Comparison of ENCODE assay signal across 8 cellular contexts in genomic region chr13:109569938-109570711, GRCh38.
DNase-seq lines count a peak whose midpoint lies in the region; ATAC-seq and TF ChIP-seq lines count a peak whose summit lies in the region.

No MANE protein-coding gene starts in this region.

- no peaks in the 10 kb centered on the region for H3K27me3 ChIP-seq in Karpas-422 (ENCODE audit: low read length)
- H3K27me3 ChIP-seq in hepatocyte: no peaks in the 10 kb centered on the region

- H4K20me1 ChIP-seq in Karpas-422 (ENCODE audit: insufficient read depth, low read depth, low read length) (no peaks in the 10 kb centered on the region), hepatocyte (ENCODE audit: insufficient read depth, poor library complexity, severe bottlenecking) (no peaks in the 10 kb centered on the region)

- H3K27me3 Mint-ChIP-seq in activated T-cell treated with anti-CD3 and anti-CD28 coated beads, Interleukin-2, amount 50 U/mL, for 72 hours (ENCODE audit: low read depth): no peaks in the 10 kb centered on the region
- H3K27me3 Mint-ChIP-seq in stimulated activated naive B cell treated with anti-CD40 and anti-IgM and Interleukin-4, amounts not matched to agents 10 μg/mL and 1 μg/mL and 100 μg/mL, for 72 hours: no peaks in the 10 kb centered on the region
- H3K27me3 Mint-ChIP-seq in chondrocyte (ENCODE audit: low read depth): no peaks in the 10 kb centered on the region

- H3K9me2 ChIP-seq in Karpas-422 (replicated peaks; ENCODE audit: insufficient read depth, low read length) (no peaks in the 10 kb centered on the region), hepatocyte (replicated peaks; ENCODE audit: insufficient read depth) (no peaks in the 10 kb centered on the region)

- H3K4me2 ChIP-seq in Karpas-422 (ENCODE audit: low read depth, low read length, poor library complexity, severe bottlenecking): no peak overlapping the region
- H3K4me2 ChIP-seq in hepatocyte: no peak overlapping the region

- no peaks in the 10 kb centered on the region for H3K79me2 ChIP-seq in Karpas-422 (ENCODE audit: low read length)
- H3K79me2 ChIP-seq in hepatocyte: no peaks in the 10 kb centered on the region

- H3K36me3 Mint-ChIP-seq in activated T-cell treated with anti-CD3 and anti-CD28 coated beads, Interleukin-2, amount 50 U/mL, for 72 hours (ENCODE audit: insufficient read depth in 2 of 2): no peaks in the 10 kb centered on the region
- no peaks in the 10 kb centered on the region for H3K36me3 Mint-ChIP-seq in stimulated activated naive B cell treated with anti-CD40 and anti-IgM and Interleukin-4, amounts not matched to agents 10 μg/mL and 1 μg/mL and 100 μg/mL, for 72 hours
- H3K36me3 Mint-ChIP-seq in chondrocyte (ENCODE audit: low read depth): no peaks in the 10 kb centered on the region

- no peaks in the 10 kb centered on the region for H3K4me1 ChIP-seq in Karpas-422 (ENCODE audit: low read length)
- H3K4me1 ChIP-seq in hepatocyte (ENCODE audit: insufficient read depth): peaks cover 7% of the 10 kb centered on the region

- H3K4me1 Mint-ChIP-seq in activated T-cell treated with anti-CD3 and anti-CD28 coated beads, Interleukin-2, amount 50 U/mL, for 72 hours (ENCODE audit: low read depth): peaks cover 15% of the 10 kb centered on the region
- peaks cover 3 to 13% of the 10 kb centered on the region in 2 donors for H3K4me1 Mint-ChIP-seq in stimulated activated naive B cell treated with anti-CD40 and anti-IgM and Interleukin-4, amounts not matched to agents 10 μg/mL and 1 μg/mL and 100 μg/mL, for 72 hours
- peaks cover 8% of the 10 kb centered on the region for H3K4me1 Mint-ChIP-seq in chondrocyte (ENCODE audit: low read depth)

- H3K4me3 Mint-ChIP-seq in activated T-cell treated with anti-CD3 and anti-CD28 coated beads, Interleukin-2, amount 50 U/mL, for 72 hours: peak overlapping the region; percentile 40 to 47
- H3K4me3 Mint-ChIP-seq in stimulated activated naive B cell treated with anti-CD40 and anti-IgM and Interleukin-4, amounts not matched to agents 10 μg/mL and 1 μg/mL and 100 μg/mL, for 72 hours: peak overlapping the region in 1 of 2 donors; percentile 10
- no peak overlapping the region for H3K4me3 Mint-ChIP-seq in chondrocyte (ENCODE audit: unreplicated experiment)

- 89% methylated on average over 11 of the region's 11 CpGs for WGBS in hepatocyte (ENCODE audit: low lambda C conversion rate, missing lambda C conversion rate)

- H3K4me3 ChIP-seq in Karpas-422 (ENCODE audit: low read length): no peak overlapping the region
- H3K4me3 ChIP-seq in hepatocyte: no peak overlapping the region

- H3K9me3 ChIP-seq in Karpas-422 (ENCODE audit: low read length): no peaks in the 10 kb centered on the region
- H3K9me3 ChIP-seq in hepatocyte (ENCODE audit: low read depth): no peaks in the 10 kb centered on the region

- no peak overlapping the region for H2AFZ ChIP-seq in Karpas-422 (ENCODE audit: low read length)
- H2AFZ ChIP-seq in hepatocyte: no peak overlapping the region

- peak; percentile 97 for ATAC-seq in HG03139 (IDR thresholded peaks at IDR 0.05; ENCODE audit: unreplicated experiment)
- peak; percentile 66 to 72 for ATAC-seq in activated T-cell treated with anti-CD3 and anti-CD28 coated beads, Interleukin-2, amount 50 U/mL, for 72 hours (replicated peaks in 1 of 2)
- ATAC-seq in stimulated activated naive B cell treated with anti-CD40 and anti-IgM and Interleukin-4, amounts not matched to agents 10 μg/mL and 1 μg/mL and 100 μg/mL, for 72 hours (replicated peaks): peak; percentile 58 to 65

- DNase-seq in activated T-cell treated with anti-CD3 and anti-CD28 coated beads for 1 hour (ENCODE audit: low read depth): peak; percentile 5
- no peak for DNase-seq in activated T-cell treated with anti-CD3 and anti-CD28 coated beads, Interleukin-2, amount 50 U/mL, for 1 hour
- peak; percentile 29 to 31 for DNase-seq in activated T-cell treated with anti-CD3 and anti-CD28 coated beads, Interleukin-2, amount 50 U/mL, for 72 hours
- DNase-seq in stimulated activated naive B cell treated with anti-CD40 and anti-IgM and Interleukin-4, amounts not matched to agents 10 μg/mL and 1 μg/mL and 100 μg/mL, for 72 hours: no peak
- DNase-seq in Karpas-422: no peak
- DNase-seq in hepatocyte (ENCODE audit: low spot score): no peak
- DNase-seq in chondrocyte (ENCODE audit: low spot score): no peak

- H3K27ac Mint-ChIP-seq in activated T-cell treated with anti-CD3 and anti-CD28 coated beads, Interleukin-2, amount 50 U/mL, for 72 hours: no peak overlapping the region
- peak overlapping the region; percentile 14 for H3K27ac Mint-ChIP-seq in stimulated activated naive B cell treated with anti-CD40 and anti-IgM and Interleukin-4, amounts not matched to agents 10 μg/mL and 1 μg/mL and 100 μg/mL, for 72 hours
- H3K27ac Mint-ChIP-seq in chondrocyte (ENCODE audit: unreplicated experiment): no peak overlapping the region

- H3K9ac ChIP-seq in Karpas-422 (ENCODE audit: low read length): no peak overlapping the region

- H3K27ac ChIP-seq in Karpas-422 (ENCODE audit: low read length) (no peak overlapping the region), hepatocyte (no peak overlapping the region)

- H3K9me3 Mint-ChIP-seq in activated T-cell treated with anti-CD3 and anti-CD28 coated beads, Interleukin-2, amount 50 U/mL, for 72 hours: no peaks in the 10 kb centered on the region
- no peaks in the 10 kb centered on the region for H3K9me3 Mint-ChIP-seq in stimulated activated naive B cell treated with anti-CD40 and anti-IgM and Interleukin-4, amounts not matched to agents 10 μg/mL and 1 μg/mL and 100 μg/mL, for 72 hours
- no peaks in the 10 kb centered on the region for H3K9me3 Mint-ChIP-seq in chondrocyte (ENCODE audit: low read depth)

- no peak for TF ChIP-seq CTCF in hepatocyte (IDR thresholded peaks at IDR 0.05; ENCODE audit: poor library complexity)
- no peak for TF ChIP-seq CTCF in chondrocyte (IDR thresholded peaks at IDR 0.05)

- H3K36me3 ChIP-seq in Karpas-422 (ENCODE audit: insufficient read depth, low read length) (no peaks in the 10 kb centered on the region), hepatocyte (replicated peaks; ENCODE audit: insufficient read depth, low read depth) (no peaks in the 10 kb centered on the region)

Comparison
In these comparisons a context has a peak if more than half of its experiments do, and no peak if none do; other contexts are left out.
1. DNase-seq: peak in activated T-cell treated with anti-CD3 and anti-CD28 coated beads for 1 hour (single experiment) and activated T-cell treated with anti-CD3 and anti-CD28 coated beads, Interleukin-2, amount 50 U/mL, for 72 hours (2 of 2); none in activated T-cell treated with anti-CD3 and anti-CD28 coated beads, Interleukin-2, amount 50 U/mL, for 1 hour (single experiment), stimulated activated naive B cell treated with anti-CD40 and anti-IgM and Interleukin-4, amounts not matched to agents 10 μg/mL and 1 μg/mL and 100 μg/mL, for 72 hours (single experiment), Karpas-422 (single experiment), hepatocyte (single experiment) and chondrocyte (single experiment).
2. Peak in every context shown above with its lines, with median percentiles within 50 percentile points of each other: ATAC-seq.